Comparison of ENCODE assay signal across 8 cellular contexts in genomic region chr13:39037410-39037879, GRCh38. TPM values are rescaled to one million over a fixed set of nuclear protein-coding genes. Genes with fewer than 3 reads are reported as not detected.
DNase-seq lines count a peak whose midpoint lies in the region; ATAC-seq lines count a peak whose summit lies in the region.

No MANE protein-coding gene starts in this region.

- H3K4me3 ChIP-seq in GM08714 (ENCODE audit: low read length) = peak overlapping the region; percentile 71
- H3K4me3 ChIP-seq in muscle layer of colon (ENCODE audit: low read depth in 1 of 2, low read length in 2 of 2) = peak overlapping the region; percentile 95 to 99

- no peaks in the 10 kb centered on the region for H3K9me3 Mint-ChIP-seq in central memory CD8-positive, alpha-beta T cell

- no peaks in the 10 kb centered on the region for H3K27me3 ChIP-seq in muscle layer of colon (ENCODE audit: control insufficient read depth in 1 of 2, insufficient read depth in 2 of 2, low read length in 2 of 2)

- no peaks in the 10 kb centered on the region for H3K27me3 Mint-ChIP-seq in central memory CD8-positive, alpha-beta T cell

- H3K27ac Mint-ChIP-seq in central memory CD8-positive, alpha-beta T cell (ENCODE audit: low read depth) = peak overlapping the region; percentile 86

- no peaks in the 10 kb centered on the region for H3K9me3 ChIP-seq in muscle layer of colon (ENCODE audit: low read length)

- H3K36me3 ChIP-seq in muscle layer of colon (ENCODE audit: insufficient read depth, low read length) = no peaks in the 10 kb centered on the region

- H3K4me1 Mint-ChIP-seq in central memory CD8-positive, alpha-beta T cell = peaks cover 39% of the 10 kb centered on the region

- peak; percentile 68 to 75 for DNase-seq in NCI-H187 (lab: John Stamatoyannopoulos, UW)
- DNase-seq in central memory CD8-positive, alpha-beta T cell (ENCODE audit: low spot score in 2 of 2) = peak; percentile 13 to 18
- DNase-seq in cerebellum (ENCODE audit: low spot score) = no peak
- DNase-seq in SKM-1 (lab: John Stamatoyannopoulos, UW; ENCODE audit: unreplicated experiment) = no peak
- DNase-seq in glomerular visceral epithelial cell (ENCODE audit: extremely low spot score) = no peak

- peaks cover 21% of the 10 kb centered on the region for H3K36me3 Mint-ChIP-seq in central memory CD8-positive, alpha-beta T cell (ENCODE audit: insufficient read depth)

- H3K4me1 ChIP-seq in muscle layer of colon (ENCODE audit: insufficient read depth, low read length) = peaks cover 33% of the 10 kb centered on the region

- H3K27ac ChIP-seq in muscle layer of colon (ENCODE audit: low read depth, low read length) = peak overlapping the region; percentile 81

- peak overlapping the region; percentile 84 for H3K9ac ChIP-seq in muscle layer of colon (ENCODE audit: low read length)

- peak; percentile 25 for ATAC-seq in GM21723 (IDR thresholded peaks at IDR 0.05; ENCODE audit: unreplicated experiment)
- ATAC-seq in central memory CD8-positive, alpha-beta T cell (replicated peaks; ENCODE audit: extremely low read depth, poor library complexity, severe bottlenecking) = peak; percentile 3

- peak overlapping the region; percentile 85 for H3K4me3 Mint-ChIP-seq in central memory CD8-positive, alpha-beta T cell

RNA-seq across cellular contexts. Expression of gene PROSER1, which starts 0.4 kb away (rescaled TPM):
- total RNA-seq in cerebellum = 50.6 TPM

RNA-seq across cellular contexts. Expression of gene NHLRC3, which starts 0.8 kb away (rescaled TPM):
- total RNA-seq in cerebellum = 42.1 TPM

RNA-seq across cellular contexts. Expression of gene STOML3, which starts 46.8 kb away (rescaled TPM):
- 0.36 TPM for total RNA-seq in cerebellum

Comparison
In these comparisons a context has a peak if more than half of its experiments do, and no peak if none do; other contexts are left out.
1. DNase-seq: peak in NCI-H187 (2 of 2) and central memory CD8-positive, alpha-beta T cell (2 of 2); none in cerebellum (single experiment), SKM-1 (single experiment) and glomerular visceral epithelial cell (single experiment).